Comparison of ENCODE assay signal across 8 cellular contexts in the genomic region with DNA sequence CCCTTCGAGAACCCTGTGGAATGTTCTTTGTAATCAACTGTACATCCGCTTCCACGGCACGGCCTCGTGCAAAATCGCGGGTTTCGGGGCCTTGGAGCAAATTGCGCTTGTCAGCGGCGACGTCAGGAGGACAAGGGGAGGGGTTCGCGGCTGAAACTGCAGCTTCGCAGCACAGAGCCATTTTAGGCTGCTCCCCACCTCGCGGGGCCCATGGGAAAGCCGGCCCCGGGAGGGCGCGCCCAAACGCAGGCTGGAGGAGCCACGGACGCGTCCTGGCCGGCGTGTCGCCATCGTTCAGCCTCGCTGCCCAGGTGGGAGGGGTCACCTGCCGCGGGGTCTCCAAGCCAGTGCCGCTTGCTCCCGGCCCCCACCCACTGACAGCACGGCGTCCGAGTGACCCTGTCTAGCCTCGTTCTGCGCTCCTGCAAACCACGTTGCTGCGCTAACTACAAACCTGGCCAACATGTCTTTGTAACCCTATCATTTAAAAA. TPM values are rescaled to one million over a fixed set of nuclear protein-coding genes. Genes with fewer than 3 reads are reported as not detected.
DNase-seq lines count a peak whose midpoint lies in the region; ATAC-seq, FAIRE-seq and TF ChIP-seq lines count a peak whose summit lies in the region.

No MANE protein-coding gene starts in this region.

- POLR2A ChIA-PET in RWPE1 (lab: Yijun Ruan, JAX; ENCODE audit: low non-redundant PET) = no interaction called here

- H3K9me3 ChIP-seq in body of pancreas = no peaks in the 10 kb centered on the region
- no peaks in the 10 kb centered on the region for H3K9me3 ChIP-seq in keratinocyte (ENCODE audit: control insufficient read depth, low read depth, low read length)

- H3K79me2 ChIP-seq in keratinocyte (ENCODE audit: control insufficient read depth, insufficient read depth, low read length) = no peaks in the 10 kb centered on the region

- no peak overlapping the region for H3K9ac ChIP-seq in keratinocyte (ENCODE audit: control insufficient read depth, extremely low read depth, insufficient read depth, low read length)

- H3K4me2 ChIP-seq in keratinocyte (ENCODE audit: control insufficient read depth, extremely low read depth, insufficient read depth, low read depth, low read length) = peak overlapping the region; percentile 81

- 1 to 10% methylated on average over 5 to 41 of the region's 41 CpGs for WGBS in body of pancreas, 2 donors

- peaks cover 51% of the 10 kb centered on the region for H3K4me1 ChIP-seq in body of pancreas
- H3K4me1 ChIP-seq in keratinocyte (ENCODE audit: control insufficient read depth, extremely low read depth, insufficient read depth, low read length) = peaks cover 22% of the 10 kb centered on the region

- TF ChIP-seq CTCF in RWPE1 (conservative IDR thresholded peaks at IDR 0.05; ENCODE audit: low read depth) = no peak
- TF ChIP-seq CTCF in body of pancreas (IDR thresholded peaks at IDR 0.05) = no peak
- no peak for TF ChIP-seq CTCF in keratinocyte (optimal IDR thresholded peaks at IDR 0.05 in 1 of 3, IDR thresholded peaks at IDR 0.05 in 1 of 3, conservative IDR thresholded peaks at IDR 0.05 in 1 of 3; ENCODE audit: extremely low read depth in 1 of 3, insufficient read depth in 2 of 3, low read length in 3 of 3)

- FAIRE-seq in keratinocyte (lab: Jason Lieb, UNC) = no peak

- peak overlapping the region; percentile 24 to 73 for H3K4me3 ChIP-seq in body of pancreas
- peak overlapping the region; percentile 7 to 81 (median 61) for H3K4me3 ChIP-seq in keratinocyte (ENCODE audit: control insufficient read depth in 2 of 3, extremely low read depth in 1 of 3, insufficient read depth in 2 of 3, low read depth in 1 of 3, low read length in 3 of 3)

- TF ChIP-seq POLR2A in body of pancreas (IDR thresholded peaks at IDR 0.05) = no peak

- ATAC-seq in GM19467 (IDR thresholded peaks at IDR 0.05; ENCODE audit: unreplicated experiment) = peak; percentile 6
- ATAC-seq in body of pancreas = no peak
- ATAC-seq in HG03457 (IDR thresholded peaks at IDR 0.05; ENCODE audit: unreplicated experiment) = no peak

- peak overlapping the region; percentile 60 for H2AFZ ChIP-seq in keratinocyte (ENCODE audit: control insufficient read depth, low read length)

- intact Hi-C loops in body of pancreas (cut with DNase I) = no loop called here

- DNase-seq in RWPE1 (ENCODE audit: low spot score) = no peak
- peak; percentile 17 to 46 (median 24) for DNase-seq in body of pancreas
- DNase-seq in keratinocyte (ENCODE audit: low read depth, low spot score) = no peak
- DNase-seq in stimulated activated CD4-positive, alpha-beta T cell treated with anti-CD3 and anti-CD28 coated beads, Interleukin-1b, Interleukin-23, amount 100 ng/mL, for 4 hours (ENCODE audit: low read depth in 2 of 2) = peak; percentile 32 to 36
- DNase-seq in DMS153 (lab: John Stamatoyannopoulos, UW) = no peak
- DNase-seq in NCI-H446 treated with DMSO at 0.1 percent for 48 hours (lab: John Stamatoyannopoulos, UW) = no peak

- H4K20me1 ChIP-seq in keratinocyte (ENCODE audit: control insufficient read depth, extremely low read depth, insufficient read depth, low read length) = no peaks in the 10 kb centered on the region

- CTCF ChIA-PET in RWPE1 (lab: Yijun Ruan, JAX) = interaction anchor here (0.8 to 1.5 kb wide), 3 partner anchors 9 to 741 kb away, joined by 3 to 5 read pairs (median 3); no protein-coding TSS in a partner anchor

- H3K36me3 ChIP-seq in body of pancreas (replicated peaks in 1 of 2; ENCODE audit: insufficient read depth in 1 of 2, low read depth in 2 of 2) = no peaks in the 10 kb centered on the region
- no peaks in the 10 kb centered on the region for H3K36me3 ChIP-seq in keratinocyte (ENCODE audit: control insufficient read depth in 2 of 2, extremely low read depth in 1 of 2, insufficient read depth in 2 of 2, low read length in 2 of 2)

- H3K9me1 ChIP-seq in keratinocyte (ENCODE audit: control insufficient read depth, extremely low read depth, insufficient read depth, low read length) = no peaks in the 10 kb centered on the region

- H3K27ac ChIP-seq in RWPE1 (peak overlapping the region; percentile 74), body of pancreas (peak overlapping the region in 3 of 4 donors; percentile 10 to 47 (median 23)), keratinocyte (ENCODE audit: control insufficient read depth, insufficient read depth, low read length) (no peak overlapping the region)

- H3K27me3 ChIP-seq in body of pancreas (no peaks in the 10 kb centered on the region), keratinocyte (ENCODE audit: control insufficient read depth, extremely low read depth, insufficient read depth, low read length) (peaks cover 54% of the 10 kb centered on the region)

- dilution Hi-C loops in keratinocyte (cut with MboI; ENCODE audit: extremely low pct_ligation_motif_present, low sequenced_read_pairs) = no loop called here

RNA-seq across cellular contexts. Expression of a gene that starts 2.8 kb away (rescaled TPM):
- total RNA-seq in body of pancreas = 1 to 10 TPM; 1.6 to 3.4 TPM
- 0.48 to 0.71 TPM (median 0.71 TPM) in 3 replicates for polyA plus RNA-seq in keratinocyte
- polyA plus RNA-seq in keratinocyte (2011; ENCODE audit: low read depth) = 0.07 TPM
- polyA plus RNA-seq in keratinocyte (2011; cell fraction: cytosol; rRNA removed) = 0.23 and 0.51 TPM in 2 replicates
- polyA plus RNA-seq in keratinocyte (2011; cell fraction: nucleus; rRNA removed) = 1.5 and 1.6 TPM in 2 replicates
- 0.14 and 0.44 TPM in 2 replicates for polyA plus RNA-seq in keratinocyte (2012; ENCODE audit: low replicate concordance)
- 0.69 to 2.8 TPM (median 0.79 TPM) in 3 replicates for polyA minus RNA-seq in keratinocyte
- 1.2 TPM for polyA minus RNA-seq in keratinocyte (2011; cell fraction: cytosol; rRNA and poly(A)+ RNA removed)
- 1.5 and 2.4 TPM in 2 replicates for polyA minus RNA-seq in keratinocyte (2011; cell fraction: nucleus; rRNA and poly(A)+ RNA removed)

Comparison
In these comparisons a context has a peak if more than half of its experiments do, and no peak if none do; other contexts are left out.
1. DNase-seq: peak in body of pancreas (4 of 4) and stimulated activated CD4-positive, alpha-beta T cell treated with anti-CD3 and anti-CD28 coated beads, Interleukin-1b, Interleukin-23, amount 100 ng/mL, for 4 hours (2 of 2); none in RWPE1 (single experiment), keratinocyte (single experiment), DMS153 (single experiment) and NCI-H446 treated with DMSO at 0.1 percent for 48 hours (single experiment).